Comparison of ENCODE assay signal across 12 cellular contexts in the genomic region with DNA sequence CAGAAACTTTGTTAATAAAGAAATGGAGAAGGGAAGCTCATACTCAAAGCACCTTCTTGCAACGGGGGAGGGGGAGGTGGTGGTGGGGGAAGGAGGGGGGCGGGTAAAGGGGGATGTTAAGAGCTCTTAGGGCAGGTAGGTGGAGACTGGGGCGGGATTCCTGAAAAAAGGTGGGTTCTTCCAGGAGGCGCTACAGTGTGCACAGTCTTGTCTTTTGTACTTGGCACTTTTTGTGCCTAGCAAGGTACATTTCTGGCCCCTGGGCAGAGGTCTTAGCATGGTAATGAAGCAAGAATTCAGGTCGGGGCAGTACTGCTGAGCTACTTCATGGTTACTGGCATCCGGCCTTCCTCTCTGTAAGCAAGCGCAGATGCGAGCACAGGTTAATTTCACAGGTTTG. TPM values are rescaled to one million over a fixed set of nuclear protein-coding genes. Genes with fewer than 3 reads are reported as not detected.
DNase-seq lines count a peak whose midpoint lies in the region; ATAC-seq, FAIRE-seq and TF ChIP-seq lines count a peak whose summit lies in the region.
"Had no signal": no experiment of that assay in that cellular context is flagged by ENCODE, and none has a peak within 500 bp of the region (broad histone marks: within the 10 kb centered on the region; RNA-seq: fewer than 3 reads in every experiment).

No MANE protein-coding gene starts in this region.

- H3K14ac ChIP-seq in H1 (ENCODE audit: insufficient read length): no peak overlapping the region

- H4K8ac ChIP-seq in H1 (ENCODE audit: extremely low read depth, insufficient read depth, low read length): peak overlapping the region; percentile 53; the same call in 1 of the 2 replicates

- H4K91ac ChIP-seq in H1 (replicated peaks; ENCODE audit: insufficient read length, low read length): no peak overlapping the region

- TF ChIP-seq CTCF in H1 (IDR thresholded peaks at IDR 0.05; ENCODE audit: control extremely low read depth in 1 of 3, insufficient read depth in 1 of 3, low read depth in 1 of 3, low read length in 3 of 3) (no peak), sigmoid colon (IDR thresholded peaks at IDR 0.05) (no peak), foreskin keratinocyte (conservative IDR thresholded peaks at IDR 0.05) (no peak)

- no peak for TF ChIP-seq EP300 in H1 (IDR thresholded peaks at IDR 0.05; ENCODE audit: borderline replicate concordance in 1 of 2, low read depth in 2 of 2, low read length in 2 of 2)
- TF ChIP-seq EP300 in sigmoid colon (IDR thresholded peaks at IDR 0.05): no peak

- no peak for ATAC-seq in HG02938 (IDR thresholded peaks at IDR 0.05; ENCODE audit: unreplicated experiment)
- no peak for ATAC-seq in foreskin keratinocyte

- peak overlapping the region; percentile 23 to 100 for H3K4me2 ChIP-seq in H1 (ENCODE audit: insufficient read depth in 1 of 2, low read depth in 2 of 2, low read length in 2 of 2)

- peak overlapping the region; percentile 56; the same call in 1 of the 2 replicates for H3K18ac ChIP-seq in H1 (ENCODE audit: extremely low read depth, low read length)

- no peak overlapping the region for H3K4ac ChIP-seq in H1 (replicated peaks; ENCODE audit: insufficient read length, low read depth, low read length)

- CTCF ChIA-PET in H1 (lab: Charles Lee; ENCODE audit: partially characterized antibody): interaction anchor here (0.6 to 5.0 kb wide), 44 partner anchors 9 to 367 kb away, joined by 3 to 64 read pairs (median 4); partner anchors contain the start of gene LAMB4

- H4K5ac ChIP-seq in H1 (ENCODE audit: insufficient read length, low read depth, low read length): no peak overlapping the region

- H3K9ac ChIP-seq in HUES48 (ENCODE audit: low read depth, low read length): no peak overlapping the region
- H3K9ac ChIP-seq in H1 (replicated peaks in 1 of 4; ENCODE audit: extremely low read depth in 1 of 4, low read depth in 3 of 4, low read length in 3 of 4): no peak overlapping the region
- no peak overlapping the region for H3K9ac ChIP-seq in iPS-20b (ENCODE audit: low read depth, low read length)
- H3K9ac ChIP-seq: BLaER1 treated with 17β-estradiol and CSF1 and Interleukin-3, amounts not matched to agents 10 nM and 100 nM had no signal

- TF ChIP-seq POLR2A in H1 (IDR thresholded peaks at IDR 0.05; ENCODE audit: control extremely low read depth in 1 of 2, low read depth in 2 of 2, low read length in 2 of 2) (no peak), sigmoid colon (IDR thresholded peaks at IDR 0.05) (no peak)

- no peak overlapping the region for H2BK5ac ChIP-seq in H1 (ENCODE audit: low read depth, low read length)

- H3K27ac ChIP-seq in HUES48 (ENCODE audit: low read depth, low read length) (no peak overlapping the region), H1 (ENCODE audit: low read depth, low read length) (no peak overlapping the region), iPS-20b (ENCODE audit: low read length) (no peak overlapping the region), sigmoid colon (peak overlapping the region in 3 of 4 donors; percentile 26 to 54 (median 33)), foreskin keratinocyte (no peak overlapping the region)
- H3K27ac ChIP-seq: BLaER1 treated with 17β-estradiol and CSF1 and Interleukin-3, amounts not matched to agents 10 nM and 100 nM had no signal

- no peaks in the 10 kb centered on the region for H3K23me2 ChIP-seq in H1 (ENCODE audit: low read depth, low read length)

- no peak for TF ChIP-seq RAD21 in H1 (IDR thresholded peaks at IDR 0.05 in 1 of 2, conservative IDR thresholded peaks at IDR 0.05 in 1 of 2; ENCODE audit: low read depth in 2 of 2, low read length in 2 of 2)

- no peak for FAIRE-seq in H1 (lab: Jason Lieb, UNC)

- no peaks in the 10 kb centered on the region for H3K79me1 ChIP-seq in H1 (ENCODE audit: low read depth, low read length)

- H3K9me3 ChIP-seq in HUES48 (ENCODE audit: control insufficient read depth, insufficient read depth, low read length) (no peaks in the 10 kb centered on the region), H1 (ENCODE audit: insufficient read depth in 2 of 2, low read depth in 1 of 2, low read length in 1 of 2) (no peaks in the 10 kb centered on the region), iPS-20b (ENCODE audit: insufficient read depth, low read depth, low read length) (no peaks in the 10 kb centered on the region), sigmoid colon (no peaks in the 10 kb centered on the region)
- H3K9me3 ChIP-seq: BLaER1 treated with 17β-estradiol and CSF1 and Interleukin-3, amounts not matched to agents 10 nM and 100 nM had no signal

- no peaks in the 10 kb centered on the region for H4K20me1 ChIP-seq in H1 (replicated peaks in 1 of 2; ENCODE audit: control insufficient read depth in 1 of 2, insufficient read depth in 2 of 2, low read length in 2 of 2)
- H4K20me1 ChIP-seq: BLaER1 treated with 17β-estradiol and CSF1 and Interleukin-3, amounts not matched to agents 10 nM and 100 nM had no signal

- peak in 1 of 2 experiments; percentile 50 for DNase-seq in H1 (ENCODE audit: low read depth in 1 of 2, low spot score in 2 of 2)
- no peak for DNase-seq in sigmoid colon
- no peak for DNase-seq in GM19238 (ENCODE audit: insufficient read length, low spot score)
- no peak for DNase-seq in foreskin keratinocyte
- DNase-seq: CD8-positive, alpha-beta memory T cell; KG1; NCI-H226; Right ventricle myocardium superior had no signal

- WGBS in H1 (ENCODE audit: extremely low coverage in 1 of 2, insufficient coverage in 1 of 2, insufficient read length in 1 of 2, insufficient replicate concordance in 2 of 2, low coverage in 1 of 2, low lambda C conversion rate in 2 of 2, missing lambda C conversion rate in 1 of 2), 2 experiments: 70% methylated on average over 4 of the region's 8 CpGs; no CpG with 5 or more reads in 1 of the 2 experiments
- WGBS in sigmoid colon, 2 donors: 83 to 85% methylated on average over 8 of the region's 8 CpGs

- H3K79me2 ChIP-seq in H1 (ENCODE audit: control insufficient read depth in 1 of 2, insufficient read depth in 2 of 2, low read length in 2 of 2): no peaks in the 10 kb centered on the region

- intact Hi-C loops in sigmoid colon (cut with DNase I): loop anchor here (5.0 kb wide), 4 partner anchors 143 to 403 kb away; partner anchors contain the start of genes CBLL1, DLD and LAMB1

- peak overlapping the region; percentile 100; the same call in 1 of the 2 replicates for H2AFZ ChIP-seq in H1 (ENCODE audit: low read length)

- H2BK15ac ChIP-seq in H1 (ENCODE audit: low read length): no peak overlapping the region

- H3K4me3 ChIP-seq in HUES48 (ENCODE audit: low read depth, low read length) (peak overlapping the region; percentile 69; the same call in 1 of the 2 replicates), H1 (ENCODE audit: extremely low read depth in 1 of 4, insufficient read depth in 2 of 4, low read depth in 3 of 4, low read length in 4 of 4) (peak overlapping the region in 2 of 4 experiments; percentile 30 to 81; a peak in 4 of 8 replicates), iPS-20b (ENCODE audit: low read length) (peak overlapping the region; percentile 65; the same call in 1 of the 2 replicates), sigmoid colon (no peak overlapping the region)
- H3K4me3 ChIP-seq: BLaER1 treated with 17β-estradiol and CSF1 and Interleukin-3, amounts not matched to agents 10 nM and 100 nM had no signal

- H2BK120ac ChIP-seq in H1 (replicated peaks; ENCODE audit: low read depth, low read length): no peak overlapping the region

- no peak overlapping the region for H2BK12ac ChIP-seq in H1 (ENCODE audit: low read depth, low read length)

- H3K27me3 ChIP-seq in HUES48 (ENCODE audit: control insufficient read depth, insufficient read depth, low read length) (no peaks in the 10 kb centered on the region), H1 (replicated peaks in 1 of 4; ENCODE audit: control insufficient read depth in 3 of 4, extremely low read depth in 1 of 4, insufficient read depth in 3 of 4, low read length in 3 of 4) (no peaks in the 10 kb centered on the region), iPS-20b (ENCODE audit: insufficient read depth, low read length) (no peaks in the 10 kb centered on the region), sigmoid colon (no peaks in the 10 kb centered on the region), foreskin keratinocyte (no peaks in the 10 kb centered on the region)
- H3K27me3 ChIP-seq: BLaER1 treated with 17β-estradiol and CSF1 and Interleukin-3, amounts not matched to agents 10 nM and 100 nM had no signal

- H2BK20ac ChIP-seq in H1 (ENCODE audit: low read length): no peak overlapping the region

- H2AK5ac ChIP-seq in H1 (ENCODE audit: low read depth, low read length): no peak overlapping the region

- H3K23ac ChIP-seq in H1 (ENCODE audit: insufficient read length): no peak overlapping the region

- POLR2A ChIA-PET in H1 (lab: Charles Lee; ENCODE audit: partially characterized antibody): interaction anchor here (0.6 kb wide), 1 partner anchor 945 kb away, joined by 3 read pairs; no protein-coding TSS in a partner anchor

- no peak overlapping the region for H3K56ac ChIP-seq in H1 (replicated peaks; ENCODE audit: insufficient read length, low read depth, low read length)

- no peaks in the 10 kb centered on the region for H3K36me3 ChIP-seq in HUES48 (ENCODE audit: control insufficient read depth, insufficient read depth, low read length)
- H3K36me3 ChIP-seq in H1 (ENCODE audit: control insufficient read depth in 2 of 4, insufficient read depth in 4 of 4, low read length in 3 of 4): no peaks in the 10 kb centered on the region
- H3K36me3 ChIP-seq in iPS-20b (ENCODE audit: insufficient read depth, low read depth, low read length): no peaks in the 10 kb centered on the region
- H3K36me3 ChIP-seq in sigmoid colon: no peaks in the 10 kb centered on the region
- H3K36me3 ChIP-seq: BLaER1 treated with 17β-estradiol and CSF1 and Interleukin-3, amounts not matched to agents 10 nM and 100 nM had no signal

- H3K4me1 ChIP-seq in HUES48 (ENCODE audit: control insufficient read depth, insufficient read depth, low read length): peaks cover 5% of the 10 kb centered on the region; the same call in 1 of the 2 replicates
- H3K4me1 ChIP-seq in H1 (replicated peaks in 1 of 4; ENCODE audit: control insufficient read depth in 3 of 4, insufficient read depth in 4 of 4, low read length in 3 of 4): peaks cover 0 to 5% (median 0%) of the 10 kb centered on the region in 4 experiments; a peak in 3 of 7 replicates
- peaks cover 4% of the 10 kb centered on the region; the same call in 1 of the 2 replicates for H3K4me1 ChIP-seq in iPS-20b (ENCODE audit: insufficient read depth, low read length)
- H3K4me1 ChIP-seq in sigmoid colon: peaks cover 0 to 26% (median 16%) of the 10 kb centered on the region in 4 donors
- H3K4me1 ChIP-seq in foreskin keratinocyte: no peaks in the 10 kb centered on the region

RNA-seq across cellular contexts. Expression of gene LAMB4, which starts 15.2 kb away (rescaled TPM):
- not detected in 2 replicates for total RNA-seq in H1 (2021; fragmentation: NEBNext Ultra II Directional; extraction: Animal tissue kit (Norgen Biotek cat#: 25700))
- polyA plus RNA-seq in H1 (2011; rRNA removed) (not detected in 2 replicates), sigmoid colon (under 1 TPM in 1 of 3 donors, not detected in 2; 0.04 TPM), foreskin keratinocyte (0.02 and 0.04 TPM in 2 replicates)
- polyA plus RNA-seq in H1 (2011; cell fraction: cytosol; rRNA removed): not detected
- not detected for polyA plus RNA-seq in H1 (2011; cell fraction: nucleus; rRNA removed)
- polyA plus RNA-seq in H1 (2012, experiment 1 of 2): not detected in 4 replicates
- polyA plus RNA-seq in H1 (2012, experiment 2 of 2): not detected
- not detected for polyA plus RNA-seq in H1 (2013, experiment 1 of 2)
- polyA plus RNA-seq in H1 (2013, experiment 2 of 2): not detected
- not detected in 2 replicates for polyA minus RNA-seq in H1 (2011; rRNA and poly(A)+ RNA removed)
- not detected for polyA minus RNA-seq in H1 (2011; cell fraction: cytosol; rRNA and poly(A)+ RNA removed)
- polyA minus RNA-seq in H1 (2011; cell fraction: nucleus; rRNA and poly(A)+ RNA removed): not detected
- total RNA-seq in sigmoid colon (1 to 10 TPM in 1 of 4 donors, under 1 TPM in 1, not detected in 2; 0.14 to 2.0 TPM), foreskin keratinocyte (0.07 and 0.14 TPM in 2 replicates)
- total RNA-seq: CD8-positive, alpha-beta memory T cell had no signal
- polyA plus RNA-seq: CD8-positive, alpha-beta memory T cell had no signal

Comparison
In these comparisons a context has a peak if more than half of its experiments do, and no peak if none do; other contexts are left out.
1. H3K27ac ChIP-seq: peak in sigmoid colon (3 of 4); none in HUES48 (single experiment), H1 (single experiment), iPS-20b (single experiment) and foreskin keratinocyte (single experiment).
2. H3K4me3 ChIP-seq: peak in HUES48 (single experiment) and iPS-20b (single experiment); none in sigmoid colon (0 of 4).